In the genomic region with DNA sequence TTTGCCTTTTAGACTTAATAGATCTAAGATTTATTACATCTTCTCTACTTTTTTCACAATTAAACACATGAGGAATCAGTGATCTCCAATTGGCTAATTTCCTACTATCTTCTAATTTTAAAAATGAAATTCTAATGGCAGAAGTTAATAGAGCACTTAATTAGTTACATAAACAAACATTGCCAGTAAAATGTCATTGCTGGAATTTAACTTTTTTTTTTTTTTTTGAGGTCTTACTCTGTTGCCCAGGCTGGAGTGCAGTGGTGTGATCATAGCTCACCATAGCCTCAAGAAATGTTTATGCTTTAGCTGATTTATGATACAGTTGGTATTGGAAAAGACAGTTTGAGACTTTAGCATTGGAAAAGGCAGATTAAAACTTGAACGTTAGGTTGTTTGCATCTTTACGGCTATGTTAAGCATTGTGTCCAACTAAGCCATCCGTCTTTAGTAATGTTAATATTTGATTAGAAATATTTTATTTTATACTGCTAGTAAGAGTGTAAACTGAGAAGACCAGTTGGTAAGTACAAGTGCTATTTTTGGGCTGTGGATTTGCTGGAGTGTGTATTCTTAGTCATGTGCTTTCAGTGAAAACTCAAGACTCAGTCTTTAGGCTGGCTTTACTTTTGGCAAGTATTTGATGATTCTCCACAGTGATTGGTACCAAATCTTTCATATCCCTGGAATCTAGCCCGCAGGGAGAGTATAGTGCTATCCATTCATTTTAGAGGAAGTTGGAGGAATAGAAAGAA, we compare ENCODE assay signal across 24 cellular contexts. TPM values are rescaled to one million over a fixed set of nuclear protein-coding genes. Genes with fewer than 3 reads are reported as not detected.
DNase-seq lines count a peak whose midpoint lies in the region; ATAC-seq and TF ChIP-seq lines count a peak whose summit lies in the region.
"Had no signal": no experiment of that assay in that cellular context is flagged by ENCODE, and none has a peak within 500 bp of the region (broad histone marks: within the 10 kb centered on the region; RNA-seq: fewer than 3 reads in every experiment).

No MANE protein-coding gene starts in this region.

- no peak overlapping the region for H3K4me3 ChIP-seq in left lung
- no peak overlapping the region for H3K4me3 ChIP-seq in spleen
- H3K4me3 ChIP-seq: PC-9 had no signal

- DNase-seq in NCI-H526 treated with DMSO at 0.1 percent for 48 hours (lab: John Stamatoyannopoulos, UW), result peak; percentile 16
- no peak for DNase-seq in NCI-H526 (lab: John Stamatoyannopoulos, UW)
- DNase-seq in COLO829 (ENCODE audit: low spot score), result peak; percentile 6
- DNase-seq in SK-MEL-5 (ENCODE audit: low read depth, low spot score), result peak; percentile 11
- no peak for DNase-seq in left lung
- DNase-seq in NCI-H1092 treated with DMSO at 0.1 percent for 48 hours (lab: John Stamatoyannopoulos, UW), result no peak
- DNase-seq in spleen, result no peak
- DNase-seq in NCI-H748 (lab: John Stamatoyannopoulos, UW; ENCODE audit: unreplicated experiment), result no peak
- DNase-seq: AML-193; CD8-positive, alpha-beta memory T cell; DMS79; H7; Kasumi-1; NCI-H1105; NCI-H2081 treated with DMSO at 0.1 percent for 48 hours; NCI-H2171 treated with DMSO at 0.1 percent for 48 hours; NCI-H524 treated with DMSO at 0.1 percent for 48 hours; PC-9; RPMI8226; SIG-M5 had no signal

- H3K36me3 ChIP-seq in left lung (no peaks in the 10 kb centered on the region), spleen (no peaks in the 10 kb centered on the region)

- TF ChIP-seq CTCF in left lung (IDR thresholded peaks at IDR 0.05), result no peak
- no peak for TF ChIP-seq CTCF in spleen (IDR thresholded peaks at IDR 0.05 in 8 of 11, conservative IDR thresholded peaks at IDR 0.05 in 3 of 11)

- H3K9me3 ChIP-seq in left lung, result no peaks in the 10 kb centered on the region
- H3K9me3 ChIP-seq in spleen, result no peaks in the 10 kb centered on the region

- intact Hi-C loops in left lung (cut with DNase I), result no loop called here
- intact Hi-C loops in spleen (cut with DNase I; ENCODE audit: low total_unique reads), result no loop called here

- peaks cover 0 to 15% of the 10 kb centered on the region in 2 donors for H3K4me1 ChIP-seq in left lung
- H3K4me1 ChIP-seq in spleen, result peaks cover 0 to 25% (median 15%) of the 10 kb centered on the region in 6 donors

- H3K27ac ChIP-seq in left lung (no peak overlapping the region), spleen (no peak overlapping the region)
- H3K27ac ChIP-seq: C4-2B, PC-9 had no signal

- ATAC-seq in left lung, result peak; percentile 27
- ATAC-seq: SK-N-SH treated with all-trans-retinoic acid at 6 μM for 48 hours had no signal

- TF ChIP-seq POLR2A in spleen (IDR thresholded peaks at IDR 0.05), result no peak

- in situ Hi-C loops in SK-MEL-5 (cut with HindIII; ENCODE audit: low pct_unique_long_range_greater_than_20kb, low sequenced_read_pairs), result no loop called here

- H3K27me3 ChIP-seq in left lung (peaks cover 0 to 20% of the 10 kb centered on the region in 2 donors), spleen (replicated peaks in 1 of 7) (peaks cover 0 to 27% (median 12%) of the 10 kb centered on the region in 7 donors)

- 83 to 90% (median 89%) methylated on average over 4 of the region's 4 CpGs for WGBS in spleen, 5 donors

RNA-seq across cellular contexts. Expression of a gene that starts 4.4 kb away (rescaled TPM):
- total RNA-seq in SK-MEL-5 (2014; rRNA removed; shearing (Covaris generic)), result 0.21 and 0.59 TPM in 2 replicates
- polyA plus RNA-seq in SK-MEL-5 (2015; cell fraction: cytosol; rRNA removed), result 0.19 and 0.27 TPM in 2 replicates
- 0.24 and 0.58 TPM in 2 replicates for polyA plus RNA-seq in SK-MEL-5 (2015; cell fraction: nucleus; rRNA removed)
- 1 to 10 TPM; 2.8 to 4.6 TPM for total RNA-seq in left lung
- 1 to 10 TPM; 2.7 to 6.5 (median 4.0) TPM for total RNA-seq in spleen
- polyA plus RNA-seq in spleen, result under 1 TPM; 0.33 to 0.48 (median 0.45) TPM
- total RNA-seq: MCF 10A, PC-9 had no signal
- polyA plus RNA-seq: AG04450; CD8-positive, alpha-beta memory T cell had no signal

Comparison
In these comparisons a context has a peak if more than half of its experiments do, and no peak if none do; other contexts are left out.
1. DNase-seq: peak in NCI-H526 treated with DMSO at 0.1 percent for 48 hours (single experiment), COLO829 (single experiment) and SK-MEL-5 (single experiment); none in NCI-H526 (0 of 2), left lung (0 of 2), NCI-H1092 treated with DMSO at 0.1 percent for 48 hours (single experiment), spleen (single experiment) and NCI-H748 (single experiment).